ENCODE assay signal across 9 cellular contexts in the genomic region with DNA sequence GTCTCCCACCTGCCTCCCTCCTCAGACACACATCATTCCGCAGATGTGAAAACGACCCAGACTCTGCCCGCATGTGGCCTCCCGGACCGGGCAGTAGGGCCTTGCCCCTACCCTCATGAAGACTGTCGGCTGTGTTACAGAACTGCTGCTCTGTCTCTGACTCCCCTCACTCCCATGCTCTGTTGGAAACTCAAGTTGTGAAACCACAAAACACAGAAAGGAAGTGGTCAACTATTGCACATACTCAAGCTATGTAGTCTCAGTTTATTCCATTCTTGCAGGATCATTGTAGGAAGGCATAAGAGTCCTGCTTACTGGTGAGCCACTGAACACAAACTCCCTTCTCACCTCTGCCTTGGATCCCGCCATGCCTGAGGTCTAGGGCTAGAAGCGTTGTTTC.
DNase-seq lines count a peak whose midpoint lies in the region; ATAC-seq and TF ChIP-seq lines count a peak whose summit lies in the region.
"Had no signal": no experiment of that assay in that cellular context is flagged by ENCODE, and none has a peak within 500 bp of the region (broad histone marks: within the 10 kb centered on the region; RNA-seq: fewer than 3 reads in every experiment).

No MANE protein-coding gene starts in this region.

- H3K9me3 Mint-ChIP-seq in natural killer cell treated with Interleukin-12 subunit alpha and Interleukin-12 subunit beta and Interleukin-15 and Interleukin-18, amount 100 ng/mL, for 72 hours: no peaks in the 10 kb centered on the region

- ATAC-seq in GM19043 (IDR thresholded peaks at IDR 0.05; ENCODE audit: low read depth, unreplicated experiment) (peak; percentile 87), HG03095 (IDR thresholded peaks at IDR 0.05; ENCODE audit: unreplicated experiment) (no peak)
- peak; percentile 98 to 99 for ATAC-seq in natural killer cell treated with Interleukin-12 subunit alpha and Interleukin-12 subunit beta and Interleukin-15 and Interleukin-18, amount 100 ng/mL, for 72 hours
- ATAC-seq: HCT116 had no signal

- CTCF ChIA-PET in HEK293T (lab: Yijun Ruan, JAX): no interaction called here

- no peaks in the 10 kb centered on the region for H3K36me3 Mint-ChIP-seq in natural killer cell treated with Interleukin-12 subunit alpha and Interleukin-12 subunit beta and Interleukin-15 and Interleukin-18, amount 100 ng/mL, for 72 hours

- no peak overlapping the region for H3K4me3 ChIP-seq in astrocyte of the cerebellum (ENCODE audit: low read depth, low read length)

- TF ChIP-seq CTCF in astrocyte of the cerebellum (IDR thresholded peaks at IDR 0.05; ENCODE audit: low read depth, low read length, missing control alignments): no peak

- H3K4me1 Mint-ChIP-seq in natural killer cell treated with Interleukin-12 subunit alpha and Interleukin-12 subunit beta and Interleukin-15 and Interleukin-18, amount 100 ng/mL, for 72 hours (ENCODE audit: low read depth in 2 of 2): peaks cover 22 to 28% of the 10 kb centered on the region in 2 donors

- DNase-seq in Ammon's horn (ENCODE audit: low spot score) (peak; percentile 62), KG1 (lab: John Stamatoyannopoulos, UW) (peak; percentile 73), astrocyte of the cerebellum (ENCODE audit: low read depth) (peak; percentile 88), HEK293T (ENCODE audit: extremely low spot score) (no peak), iPS-NIHi11 (ENCODE audit: low spot score) (no peak)
- peak; percentile 76 for DNase-seq in natural killer cell treated with Interleukin-12 subunit alpha and Interleukin-12 subunit beta and Interleukin-15 and Interleukin-18, amount 100 ng/mL, for 72 hours (ENCODE audit: low spot score)

- peak overlapping the region; percentile 74 for H3K4me3 Mint-ChIP-seq in natural killer cell treated with Interleukin-12 subunit alpha and Interleukin-12 subunit beta and Interleukin-15 and Interleukin-18, amount 100 ng/mL, for 72 hours

- H3K27me3 Mint-ChIP-seq in natural killer cell treated with Interleukin-12 subunit alpha and Interleukin-12 subunit beta and Interleukin-15 and Interleukin-18, amount 100 ng/mL, for 72 hours: peaks cover 7 to 25% of the 10 kb centered on the region in 2 donors

- H3K27ac Mint-ChIP-seq in natural killer cell treated with Interleukin-12 subunit alpha and Interleukin-12 subunit beta and Interleukin-15 and Interleukin-18, amount 100 ng/mL, for 72 hours: peak overlapping the region; percentile 10 to 27

- POLR2A ChIA-PET in HEK293T (lab: Yijun Ruan, JAX): no interaction called here

- in situ Hi-C loops in astrocyte of the cerebellum (cut with HindIII; ENCODE audit: low sequenced_read_pairs): no loop called here

TF ChIP-seq in HEK293T, 16 proteins besides CTCF, POLR2A, EP300 and RAD21:
- TF ChIP-seq SP1 (IDR thresholded peaks at IDR 0.05) (no peak), CTBP1 (IDR thresholded peaks at IDR 0.05; ENCODE audit: borderline replicate concordance) (no peak), ARNT (IDR thresholded peaks at IDR 0.05) (no peak), FOXA1 (IDR thresholded peaks at IDR 0.05) (no peak), L3MBTL2 (conservative IDR thresholded peaks at IDR 0.05) (no peak), ZNF384 (IDR thresholded peaks at IDR 0.05) (no peak)
- TF ChIP-seq, protein P1, sequence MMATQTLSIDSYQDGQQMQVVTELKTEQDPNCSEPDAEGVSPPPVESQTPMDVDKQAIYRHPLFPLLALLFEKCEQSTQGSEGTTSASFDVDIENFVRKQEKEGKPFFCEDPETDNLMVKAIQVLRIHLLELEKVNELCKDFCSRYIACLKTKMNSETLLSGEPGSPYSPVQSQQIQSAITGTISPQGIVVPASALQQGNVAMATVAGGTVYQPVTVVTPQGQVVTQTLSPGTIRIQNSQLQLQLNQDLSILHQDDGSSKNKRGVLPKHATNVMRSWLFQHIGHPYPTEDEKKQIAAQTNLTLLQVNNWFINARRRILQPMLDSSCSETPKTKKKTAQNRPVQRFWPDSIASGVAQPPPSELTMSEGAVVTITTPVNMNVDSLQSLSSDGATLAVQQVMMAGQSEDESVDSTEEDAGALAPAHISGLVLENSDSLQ (IDR thresholded peaks at IDR 0.05): no peak

Comparison
In these comparisons a context has a peak if more than half of its experiments do, and no peak if none do; other contexts are left out.
1. DNase-seq: peak in Ammon's horn (single experiment), KG1 (single experiment), astrocyte of the cerebellum (single experiment) and natural killer cell treated with Interleukin-12 subunit alpha and Interleukin-12 subunit beta and Interleukin-15 and Interleukin-18, amount 100 ng/mL, for 72 hours (single experiment); none in HEK293T (single experiment) and iPS-NIHi11 (single experiment).